Comparison of ENCODE assay signal across 8 cellular contexts in the genomic region with DNA sequence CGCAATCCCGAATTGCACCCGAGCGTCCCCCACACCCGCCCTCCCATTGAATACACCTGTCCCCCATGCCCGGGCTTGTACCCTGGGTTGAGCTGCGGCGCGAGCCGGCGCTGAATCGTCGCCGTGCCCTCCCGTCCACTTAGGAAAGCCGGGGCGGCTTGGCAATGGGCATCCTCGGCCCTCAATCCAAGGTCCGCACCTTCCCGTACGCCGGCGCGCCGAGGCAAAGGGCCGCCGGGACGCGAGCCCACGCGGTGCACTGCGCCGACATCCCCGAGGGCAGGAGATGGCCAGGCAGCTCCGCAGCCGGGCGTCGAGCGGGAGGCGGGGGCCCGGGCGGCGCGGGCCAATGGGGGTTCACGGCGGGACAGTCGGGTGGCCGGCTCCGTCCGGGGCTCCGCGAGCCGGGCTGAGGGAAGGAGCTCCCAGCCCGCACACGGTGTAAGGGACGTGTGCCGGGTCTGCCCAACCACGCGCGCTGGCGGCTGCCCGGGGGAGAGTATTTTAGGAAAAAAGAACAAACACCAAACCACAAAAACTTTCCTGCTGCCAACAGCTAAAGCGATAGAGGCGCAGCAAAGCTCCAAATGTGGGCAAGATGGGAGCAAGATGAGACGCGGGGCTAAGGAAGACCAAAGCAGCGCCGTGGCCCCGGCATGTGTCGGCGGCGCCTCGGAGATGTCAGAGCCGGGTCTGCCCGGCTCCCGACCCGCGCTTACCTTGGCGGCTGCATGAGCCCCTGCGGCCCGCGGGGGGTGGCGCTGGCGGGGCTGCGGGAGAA. TPM values are rescaled to one million over a fixed set of nuclear protein-coding genes. Genes with fewer than 3 reads are reported as not detected.
DNase-seq lines count a peak whose midpoint lies in the region; ATAC-seq and TF ChIP-seq lines count a peak whose summit lies in the region.

No MANE protein-coding gene starts in this region.

- no peaks in the 10 kb centered on the region for H3K79me1 ChIP-seq in mesendoderm (ENCODE audit: low read length)

- ATAC-seq in GM23338 (peak; percentile 65), Panc1 (peak; percentile 75), HG03196 (IDR thresholded peaks at IDR 0.05; ENCODE audit: unreplicated experiment) (no peak), GM18858 (IDR thresholded peaks at IDR 0.05; ENCODE audit: unreplicated experiment) (no peak)

- DNase-seq in D341Med (ENCODE audit: low spot score) = peak; percentile 79
- peak; percentile 72 for DNase-seq in GM23338 (ENCODE audit: low spot score)
- DNase-seq in Panc1 (ENCODE audit: low read depth, low spot score) = no peak
- DNase-seq in coronary artery (ENCODE audit: low spot score) = no peak
- DNase-seq in mesendoderm = peak; percentile 54

- H2BK5ac ChIP-seq in mesendoderm (ENCODE audit: low read length) = no peak overlapping the region

- no peaks in the 10 kb centered on the region for H3K79me2 ChIP-seq in GM23338 (replicated peaks; ENCODE audit: insufficient read depth)
- H3K79me2 ChIP-seq in mesendoderm (ENCODE audit: control insufficient read depth, insufficient read depth, low read length) = no peaks in the 10 kb centered on the region

- peak overlapping the region; percentile 81 for H3K4me3 ChIP-seq in GM23338
- H3K4me3 ChIP-seq in Panc1 (ENCODE audit: low read depth in 2 of 2, low read length in 2 of 2) = peak overlapping the region; percentile 27 to 47
- H3K4me3 ChIP-seq in coronary artery = peak overlapping the region; percentile 79
- H3K4me3 ChIP-seq in mesendoderm (ENCODE audit: low read length) = no peak overlapping the region
- peak overlapping the region; percentile 56 for H3K4me3 ChIP-seq in urinary bladder (ENCODE audit: low read depth, low read length)

- H4K5ac ChIP-seq in mesendoderm (ENCODE audit: low read length) = no peak overlapping the region

- H3K9me2 ChIP-seq in GM23338 (ENCODE audit: insufficient read depth) = no peaks in the 10 kb centered on the region

- H3K4ac ChIP-seq in mesendoderm (ENCODE audit: low read depth, low read length) = no peak overlapping the region

- H3K18ac ChIP-seq in mesendoderm (ENCODE audit: low read length) = no peak overlapping the region

- H3K4me1 Mint-ChIP-seq in GM23338 = peaks cover 39% of the 10 kb centered on the region

- H3K4me3 Mint-ChIP-seq in GM23338 = peak overlapping the region; percentile 79

- 0 out of 2 replicates have a peak, but pooled peaks cover 4% of the 10 kb centered on the region for H4K20me1 ChIP-seq in GM23338 (replicated peaks; ENCODE audit: insufficient read depth)

- POLR2A ChIA-PET in Panc1 (lab: Charles Lee) = no interaction called here

- intact Hi-C loops in Panc1 (cut with micrococcal nuclease; ENCODE audit: unreplicated experiment) = no loop called here

- CTCF ChIA-PET in Panc1 (lab: Charles Lee) = interaction anchor here (0.6 to 1.8 kb wide), 8 partner anchors 11 to 1235 kb away, joined by 3 to 23 read pairs (median 9); no protein-coding TSS in a partner anchor

- H3K9me3 Mint-ChIP-seq in GM23338 = no peaks in the 10 kb centered on the region; the same call in 2 of the 3 replicates

- H3F3A ChIP-seq in GM23338 (replicated peaks; ENCODE audit: low read depth) = no peaks in the 10 kb centered on the region

- H3K27me3 ChIP-seq in GM23338 (ENCODE audit: insufficient read depth) (peaks cover 65% of the 10 kb centered on the region), Panc1 (ENCODE audit: control insufficient read depth, insufficient read depth, low read length) (peaks cover 45% of the 10 kb centered on the region), mesendoderm (ENCODE audit: insufficient read depth, low read length, poor library complexity) (peaks cover 14% of the 10 kb centered on the region)

- H4K8ac ChIP-seq in mesendoderm (ENCODE audit: low read depth, low read length) = no peak overlapping the region

- peaks cover 4% of the 10 kb centered on the region; the same call in 1 of the 3 replicates for H3K36me3 Mint-ChIP-seq in GM23338 (ENCODE audit: low read depth)

- H3K27ac ChIP-seq in GM23338 (ENCODE audit: low read depth) (no peak overlapping the region), Panc1 (ENCODE audit: low read length) (no peak overlapping the region), coronary artery (peak overlapping the region in 1 of 2 donors; percentile 53), mesendoderm (ENCODE audit: low read depth, low read length) (no peak overlapping the region), urinary bladder (ENCODE audit: low read depth) (no peak overlapping the region)

- peak overlapping the region; percentile 93 for H3K4me2 ChIP-seq in GM23338
- peak overlapping the region; percentile 71 for H3K4me2 ChIP-seq in mesendoderm (ENCODE audit: low read length)

- H3K23ac ChIP-seq in mesendoderm (ENCODE audit: low read length) = no peak overlapping the region

- TF ChIP-seq CTCF in GM23338 (conservative IDR thresholded peaks at IDR 0.05; ENCODE audit: low read depth in 2 of 2) = no peak
- peak; percentile 71 for TF ChIP-seq CTCF in Panc1 (IDR thresholded peaks at IDR 0.05)
- peak; percentile 15 for TF ChIP-seq CTCF in coronary artery (IDR thresholded peaks at IDR 0.05)

- H3K9me3 ChIP-seq in Panc1 (ENCODE audit: control insufficient read depth, insufficient read depth, low read depth, low read length) = no peaks in the 10 kb centered on the region

- H2BK120ac ChIP-seq in mesendoderm (ENCODE audit: low read depth, low read length) = no peak overlapping the region

- H3K27ac Mint-ChIP-seq in GM23338 = no peak overlapping the region

- BruUV-seq in Panc1 (replicated peaks; lab: Mats Ljungman, UMichigan) = no TSS peak

- no peak overlapping the region for H2AK5ac ChIP-seq in mesendoderm (ENCODE audit: low read length)

- H3K27me3 Mint-ChIP-seq in GM23338 (ENCODE audit: insufficient read depth, low read depth, poor library complexity) = peaks cover 16% of the 10 kb centered on the region

- in situ Hi-C loops in Panc1 (cut with HindIII; ENCODE audit: low pct_unique_long_range_greater_than_20kb, low sequenced_read_pairs) = no loop called here

- peak overlapping the region; percentile 97 for H2AFZ ChIP-seq in GM23338

- H2BK15ac ChIP-seq in mesendoderm (replicated peaks; ENCODE audit: low read depth) = no peak overlapping the region

- peak overlapping the region; percentile 32 for H3K9ac ChIP-seq in mesendoderm (ENCODE audit: low read length)

- H3K36me3 ChIP-seq in GM23338 (ENCODE audit: insufficient read depth) (no peaks in the 10 kb centered on the region), Panc1 (ENCODE audit: control insufficient read depth, insufficient read depth, low read length) (no peaks in the 10 kb centered on the region), mesendoderm (ENCODE audit: control insufficient read depth, insufficient read depth, low read length) (no peaks in the 10 kb centered on the region), urinary bladder (ENCODE audit: insufficient read depth) (no peaks in the 10 kb centered on the region)

- H3K4me1 ChIP-seq in GM23338 (ENCODE audit: insufficient read depth) = peaks cover 23% of the 10 kb centered on the region; the same call in 1 of the 2 replicates
- peaks cover 3% of the 10 kb centered on the region; the same call in 1 of the 2 replicates for H3K4me1 ChIP-seq in Panc1 (ENCODE audit: control insufficient read depth, insufficient read depth, low read length)
- H3K4me1 ChIP-seq in mesendoderm (ENCODE audit: control insufficient read depth, low read depth, low read length) = no peaks in the 10 kb centered on the region
- no peaks in the 10 kb centered on the region for H3K4me1 ChIP-seq in urinary bladder (ENCODE audit: insufficient read depth)

- H3K56ac ChIP-seq in mesendoderm (ENCODE audit: low read length) = peak overlapping the region; percentile 67

- WGBS in mesendoderm (ENCODE audit: extremely low coverage, insufficient coverage, low lambda C conversion rate) = no CpG with 5 or more reads among the region's 85 CpGs
- under 1% methylated on average over 85 of the region's 85 CpGs for WGBS in urinary bladder

TF ChIP-seq in GM23338, 12 proteins besides CTCF, POLR2A, EP300 and RAD21:
- no peak for TF ChIP-seq POLR2AphosphoS5 (IDR thresholded peaks at IDR 0.05; ENCODE audit: low read depth)
- no peak for TF ChIP-seq CREB1 (CRISPR knock-in tag; IDR thresholded peaks at IDR 0.05; ENCODE audit: low read depth)
- peak; percentile 43 for TF ChIP-seq EZH2 (IDR thresholded peaks at IDR 0.05; ENCODE audit: low read depth, unreplicated experiment)

RNA-seq across cellular contexts. Expression of gene RGMA, which starts 0.6 kb away (rescaled TPM):
- 24.6 and 34.2 TPM in 2 replicates for total RNA-seq in GM23338 (2014; rRNA removed; shearing (Covaris generic))
- 36.5 and 36.6 TPM in 2 replicates for polyA plus RNA-seq in GM23338 (2016; fragmentation: Nextera tagmentation; extraction: Ambion mirVana)
- total RNA-seq in Panc1 (2021; ENCODE audit: unreplicated experiment) = 0.62 TPM
- polyA plus RNA-seq in Panc1 (2012; ENCODE audit: insufficient read length) = 0.07 TPM
- 8.8 TPM for polyA plus RNA-seq in mesendoderm (2013, experiment 1 of 2)
- 9.4 TPM for polyA plus RNA-seq in mesendoderm (2013, experiment 2 of 2)
- 3.4 TPM for total RNA-seq in urinary bladder
- polyA plus RNA-seq in urinary bladder = 13.6 TPM

Comparison
In these comparisons a context has a peak if more than half of its experiments do, and no peak if none do; other contexts are left out.
1. DNase-seq: peak in D341Med (single experiment), GM23338 (single experiment) and mesendoderm (single experiment); none in Panc1 (single experiment) and coronary artery (single experiment).
2. ATAC-seq: peak in GM23338 (single experiment) and Panc1 (single experiment); none in HG03196 (single experiment) and GM18858 (single experiment).
3. CTCF ChIP-seq: peak in Panc1 (single experiment) and coronary artery (single experiment); none in GM23338 (0 of 2).